13 cellular contexts compared by ENCODE assay signal in genomic region chr18:14949800-14950415, GRCh38.
"Had no signal": no experiment of that assay in that cellular context is flagged by ENCODE, and none has a peak within 500 bp of the region (broad histone marks: within the 10 kb centered on the region; RNA-seq: fewer than 3 reads in every experiment).

No MANE protein-coding gene starts in this region.

- H3K4me1 ChIP-seq: esophagus muscularis mucosa, left lung, sigmoid colon, testis had no signal

- FAIRE-seq: endothelial cell of umbilical vein had no signal

- H3K9me3 ChIP-seq: esophagus muscularis mucosa, left lung, neutrophil, sigmoid colon, testis had no signal

- H3K27me3 ChIP-seq: esophagus muscularis mucosa, left lung, neutrophil, sigmoid colon, testis had no signal

- H3K27ac ChIP-seq: esophagus muscularis mucosa, left lung, neutrophil, sigmoid colon, testis had no signal

- ATAC-seq: left lung; stimulated activated effector memory CD8-positive, alpha-beta T cell treated with anti-CD3 and anti-CD28 coated beads, Interleukin-12 subunit alpha, Interleukin-12 subunit beta, amount 100 ng/mL, for 72 hours had no signal

- H3K36me3 ChIP-seq: esophagus muscularis mucosa, left lung, neutrophil, sigmoid colon had no signal

- H3K4me3 ChIP-seq: esophagus muscularis mucosa, left lung, sigmoid colon, testis had no signal

- DNase-seq: activated CD4-positive, alpha-beta T cell treated with anti-CD3 and anti-CD28 coated beads for 1 hour; activated gamma-delta T cell; effector memory CD4-positive, alpha-beta T cell; hippocampal formation; islet precursor cell; left lung; sigmoid colon; stimulated activated CD4-positive, alpha-beta T cell treated with anti-CD3 and anti-CD28 coated beads, Interleukin-4, amount 100 ng/mL, for 24 hours; testis had no signal
